15 cellular contexts compared by ENCODE assay signal in the genomic region with DNA sequence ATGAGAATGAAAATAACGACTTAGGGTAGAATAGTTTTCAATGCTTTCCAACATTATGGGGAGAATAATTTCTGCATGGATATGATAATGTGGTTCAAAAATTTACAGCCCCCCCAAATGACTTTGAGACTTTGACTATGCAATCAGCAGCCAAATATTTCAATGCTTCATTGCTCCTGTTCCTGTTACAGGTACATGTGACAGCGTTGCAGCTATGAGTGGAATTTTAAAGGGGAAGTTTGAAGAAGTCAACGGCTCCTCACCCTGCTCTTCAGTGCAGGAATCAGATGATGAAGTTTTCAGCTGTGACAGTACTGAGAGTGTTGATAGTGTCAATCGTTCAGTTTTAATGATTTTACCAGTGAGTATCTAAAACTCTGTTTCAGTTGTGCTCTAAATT. TPM values are rescaled to one million over a fixed set of nuclear protein-coding genes. Genes with fewer than 3 reads are reported as not detected.
DNase-seq lines count a peak whose midpoint lies in the region; ATAC-seq and TF ChIP-seq lines count a peak whose summit lies in the region.
"Had no signal": no experiment of that assay in that cellular context is flagged by ENCODE, and none has a peak within 500 bp of the region (broad histone marks: within the 10 kb centered on the region; RNA-seq: fewer than 3 reads in every experiment).

No MANE protein-coding gene starts in this region.

- no peaks in the 10 kb centered on the region for H3K27me3 Mint-ChIP-seq in CD8-positive, alpha-beta T cell (ENCODE audit: low read depth)

- TF ChIP-seq EP300 in Ishikawa (IDR thresholded peaks at IDR 0.05; ENCODE audit: borderline replicate concordance), result no peak

- TF ChIP-seq RAD21 in Ishikawa (IDR thresholded peaks at IDR 0.05; ENCODE audit: low read depth), result no peak

- intact Hi-C loops in CD8-positive, alpha-beta T cell (cut with DNase I, micrococcal nuclease), result no loop called here

- H3K9me3 ChIP-seq in neutrophil, result no peaks in the 10 kb centered on the region
- no peaks in the 10 kb centered on the region for H3K9me3 ChIP-seq in CD8-positive, alpha-beta T cell (ENCODE audit: low read length)

- H3K27ac Mint-ChIP-seq in CD8-positive, alpha-beta T cell, result no peak overlapping the region
- H3K27ac Mint-ChIP-seq: CD4-positive, alpha-beta memory T cell; GM23338; H9 had no signal

- peaks cover 42 to 55% of the 10 kb centered on the region in 2 experiments for H3K4me1 ChIP-seq in neutrophil (ENCODE audit: control insufficient read depth in 1 of 2, insufficient read depth in 1 of 2, low read depth in 1 of 2, low read length in 1 of 2)
- H3K4me1 ChIP-seq in CD8-positive, alpha-beta T cell (ENCODE audit: insufficient read depth, low read length), result no peaks in the 10 kb centered on the region

- H3K36me3 Mint-ChIP-seq in CD8-positive, alpha-beta T cell, result no peaks in the 10 kb centered on the region
- H3K36me3 Mint-ChIP-seq: CD4-positive, alpha-beta memory T cell had no signal

- no peaks in the 10 kb centered on the region for H3K4me1 Mint-ChIP-seq in CD8-positive, alpha-beta T cell (ENCODE audit: low read depth)
- H3K4me1 Mint-ChIP-seq: CD4-positive, alpha-beta memory T cell had no signal

- DNase-seq in OCI-M1 (lab: John Stamatoyannopoulos, UW) (peak; percentile 16), epithelial cell of proximal tubule (ENCODE audit: low read depth) (peak; percentile 30), NCI-H146 (lab: John Stamatoyannopoulos, UW) (no peak), activated gamma-delta T cell treated with Interleukin-2 at 50 U/mL for 16 hours (no peak), COLO829 (ENCODE audit: low spot score) (no peak)
- DNase-seq in CD8-positive, alpha-beta T cell, result no peak
- DNase-seq: C1 segment of cervical spinal cord; CD4-positive, alpha-beta memory T cell; DMS 273 treated with DMSO at 0.1 percent for 48 hours; DND-41; H9 had no signal

- H3K4me3 ChIP-seq in epithelial cell of proximal tubule (ENCODE audit: low read depth, low read length) (no peak overlapping the region), neutrophil (ENCODE audit: low read depth in 1 of 2, low read length in 1 of 2) (no peak overlapping the region)
- no peak overlapping the region for H3K4me3 ChIP-seq in CD8-positive, alpha-beta T cell (ENCODE audit: low read depth, low read length)
- H3K4me3 ChIP-seq: GM23338 had no signal

- H3K4me3 Mint-ChIP-seq in CD8-positive, alpha-beta T cell, result no peak overlapping the region
- H3K4me3 Mint-ChIP-seq: CD4-positive, alpha-beta memory T cell; GM23338; H9 had no signal

- TF ChIP-seq CTCF in epithelial cell of proximal tubule (conservative IDR thresholded peaks at IDR 0.05; ENCODE audit: low read depth, low read length), result no peak
- TF ChIP-seq CTCF in neutrophil (IDR thresholded peaks at IDR 0.05), result no peak
- TF ChIP-seq CTCF in CD8-positive, alpha-beta T cell (IDR thresholded peaks at IDR 0.05), result no peak

- peaks cover 2% of the 10 kb centered on the region for H3K9me3 Mint-ChIP-seq in CD8-positive, alpha-beta T cell

- H3K27ac ChIP-seq in neutrophil, result peak overlapping the region; percentile 68
- H3K27ac ChIP-seq in CD8-positive, alpha-beta T cell (ENCODE audit: low read depth, low read length), result no peak overlapping the region

- CTCF ChIA-PET in CD8-positive, alpha-beta T cell (lab: Charles Lee), result no interaction called here

- H3K27me3 ChIP-seq in neutrophil, result no peaks in the 10 kb centered on the region
- H3K27me3 ChIP-seq in CD8-positive, alpha-beta T cell (ENCODE audit: insufficient read depth, low read length), result no peaks in the 10 kb centered on the region

- no peak for ATAC-seq in CD8-positive, alpha-beta T cell
- ATAC-seq: GM23338, HCT116 had no signal

- POLR2A ChIA-PET in CD8-positive, alpha-beta T cell (lab: Charles Lee), result no interaction called here

- no peaks in the 10 kb centered on the region for H3K36me3 ChIP-seq in neutrophil
- H3K36me3 ChIP-seq in CD8-positive, alpha-beta T cell (ENCODE audit: insufficient read depth, low read length), result no peaks in the 10 kb centered on the region

TF ChIP-seq in Ishikawa, 13 proteins besides CTCF, POLR2A, EP300 and RAD21:
- TF ChIP-seq TAF1 (IDR thresholded peaks at IDR 0.05; ENCODE audit: low read depth) (no peak), NFIC (IDR thresholded peaks at IDR 0.05) (peak; percentile 26; the same call in 1 of the 2 replicates), TEAD4 (IDR thresholded peaks at IDR 0.05) (peak; percentile 87)
- TF ChIP-seq, protein P1, sequence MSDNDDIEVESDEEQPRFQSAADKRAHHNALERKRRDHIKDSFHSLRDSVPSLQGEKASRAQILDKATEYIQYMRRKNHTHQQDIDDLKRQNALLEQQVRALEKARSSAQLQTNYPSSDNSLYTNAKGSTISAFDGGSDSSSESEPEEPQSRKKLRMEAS (IDR thresholded peaks at IDR 0.05), result peak; percentile 39; the same call in 1 of the 2 replicates
- TF ChIP-seq, protein P2, sequence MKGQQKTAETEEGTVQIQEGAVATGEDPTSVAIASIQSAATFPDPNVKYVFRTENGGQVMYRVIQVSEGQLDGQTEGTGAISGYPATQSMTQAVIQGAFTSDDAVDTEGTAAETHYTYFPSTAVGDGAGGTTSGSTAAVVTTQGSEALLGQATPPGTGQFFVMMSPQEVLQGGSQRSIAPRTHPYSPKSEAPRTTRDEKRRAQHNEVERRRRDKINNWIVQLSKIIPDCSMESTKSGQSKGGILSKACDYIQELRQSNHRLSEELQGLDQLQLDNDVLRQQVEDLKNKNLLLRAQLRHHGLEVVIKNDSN (IDR thresholded peaks at IDR 0.05), result peak; percentile 64

RNA-seq across cellular contexts. Expression of a gene that starts 25.1 kb away (rescaled TPM):
- total RNA-seq in epithelial cell of proximal tubule, result 1.0 and 1.6 TPM in 2 replicates
- total RNA-seq in CD8-positive, alpha-beta T cell, result not detected
- total RNA-seq: CD4-positive, alpha-beta memory T cell had no signal

Comparison
In these comparisons a context has a peak if more than half of its experiments do, and no peak if none do; other contexts are left out.
1. DNase-seq: peak in OCI-M1 (single experiment) and epithelial cell of proximal tubule (single experiment); none in NCI-H146 (single experiment), activated gamma-delta T cell treated with Interleukin-2 at 50 U/mL for 16 hours (single experiment), CD8-positive, alpha-beta T cell (0 of 7) and COLO829 (single experiment).